ENCODE assay signal across 8 cellular contexts in genomic region chr10:50740351-50740688, GRCh38.
DNase-seq lines count a peak whose midpoint lies in the region; ATAC-seq and TF ChIP-seq lines count a peak whose summit lies in the region.

No MANE protein-coding gene starts in this region.

- DNase-seq in Ammon's horn (ENCODE audit: low spot score) (peak; percentile 36), kidney tubule cell (ENCODE audit: low spot score) (peak; percentile 79), NCI-H2081 treated with DMSO at 0.1 percent for 48 hours (lab: John Stamatoyannopoulos, UW) (no peak)
- DNase-seq in central memory CD4-positive, alpha-beta T cell: peak; percentile 13
- DNase-seq in stimulated activated CD4-positive, alpha-beta T cell treated with anti-CD3 and anti-CD28 coated beads, Interleukin-4, amount 100 ng/mL, for 1 hour: peak; percentile 6

- peak; percentile 43 for ATAC-seq in GM18870 (IDR thresholded peaks at IDR 0.05; ENCODE audit: unreplicated experiment)
- peak; percentile 33 for ATAC-seq in HG03175 (IDR thresholded peaks at IDR 0.05; ENCODE audit: unreplicated experiment)
- ATAC-seq in SK-N-SH treated with all-trans-retinoic acid at 6 μM for 48 hours: peak; percentile 63

TF ChIP-seq in SK-N-SH treated with all-trans-retinoic acid at 6 μM for 48 hours, 23 proteins besides CTCF, POLR2A, EP300 and RAD21:
- TF ChIP-seq TOX (CRISPR knock-in tag; IDR thresholded peaks at IDR 0.05; ENCODE audit: borderline replicate concordance) (no peak), SNAI2 (CRISPR knock-in tag; IDR thresholded peaks at IDR 0.05) (no peak), ZFP30 (CRISPR knock-in tag; IDR thresholded peaks at IDR 0.05) (no peak), CSDC2 (CRISPR knock-in tag; IDR thresholded peaks at IDR 0.05) (no peak)
- TF ChIP-seq, protein P1, sequence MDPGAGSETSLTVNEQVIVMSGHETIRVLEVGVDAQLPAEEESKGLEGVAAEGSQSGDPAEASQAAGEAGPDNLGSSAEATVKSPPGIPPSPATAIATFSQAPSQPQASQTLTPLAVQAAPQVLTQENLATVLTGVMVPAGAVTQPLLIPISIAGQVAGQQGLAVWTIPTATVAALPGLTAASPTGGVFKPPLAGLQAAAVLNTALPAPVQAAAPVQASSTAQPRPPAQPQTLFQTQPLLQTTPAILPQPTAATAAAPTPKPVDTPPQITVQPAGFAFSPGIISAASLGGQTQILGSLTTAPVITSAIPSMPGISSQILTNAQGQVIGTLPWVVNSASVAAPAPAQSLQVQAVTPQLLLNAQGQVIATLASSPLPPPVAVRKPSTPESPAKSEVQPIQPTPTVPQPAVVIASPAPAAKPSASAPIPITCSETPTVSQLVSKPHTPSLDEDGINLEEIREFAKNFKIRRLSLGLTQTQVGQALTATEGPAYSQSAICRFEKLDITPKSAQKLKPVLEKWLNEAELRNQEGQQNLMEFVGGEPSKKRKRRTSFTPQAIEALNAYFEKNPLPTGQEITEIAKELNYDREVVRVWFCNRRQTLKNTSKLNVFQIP (CRISPR knock-in tag; IDR thresholded peaks at IDR 0.05; ENCODE audit: borderline replicate concordance, low read depth): no peak
